1 cellular context compared by ENCODE assay signal in the genomic region with DNA sequence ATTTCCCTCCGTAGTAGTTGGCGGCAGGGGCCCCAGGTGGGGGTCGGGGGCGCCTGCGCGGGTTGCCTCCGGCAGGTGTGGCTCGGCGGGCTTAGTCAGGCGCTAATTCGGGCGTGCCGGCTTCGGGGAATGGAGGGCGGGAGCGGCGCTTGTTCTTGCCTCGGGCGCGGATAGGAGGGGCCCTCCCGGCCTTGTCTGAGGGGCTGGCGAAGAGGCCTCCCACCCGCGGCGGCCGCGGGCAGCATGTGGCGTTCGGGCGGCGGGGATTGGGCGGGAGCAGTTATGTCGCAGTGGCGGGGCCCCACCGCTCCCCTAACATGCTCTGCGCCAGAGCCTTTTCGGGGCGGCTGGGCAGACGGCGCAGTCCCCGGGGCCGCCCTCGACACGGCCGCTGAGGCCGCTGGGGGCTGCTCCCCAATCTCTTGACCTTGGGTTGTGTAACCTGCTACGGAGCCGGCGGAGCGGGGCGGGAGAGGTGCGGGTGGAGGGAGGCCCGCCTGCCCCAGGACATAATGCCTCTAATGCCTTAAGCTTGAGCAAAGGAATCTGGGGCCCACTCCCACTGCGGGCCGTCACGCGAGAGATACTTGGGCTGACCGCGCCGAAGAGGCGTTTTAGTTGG.
A peak's percentile ranks its signal among the peaks of the same experiment; 100 is the strongest.
TF ChIP-seq lines count a peak whose summit lies in the region.

No MANE protein-coding gene starts in this region.

TF ChIP-seq in HEK293, 187 proteins besides CTCF, POLR2A, EP300 and RAD21 (continued from another document and continues in another):
- TF ChIP-seq INSM2 (tag by site-specific recombination; IDR thresholded peaks at IDR 0.05) (peak; percentile 73; the same call in 1 of the 2 replicates), GLI2 (tag by site-specific recombination; IDR thresholded peaks at IDR 0.05; ENCODE audit: borderline replicate concordance, low read depth) (no peak), ZNF670 (tag by site-specific recombination; IDR thresholded peaks at IDR 0.05; ENCODE audit: low read depth) (no peak), ZNF221 (tag by site-specific recombination; IDR thresholded peaks at IDR 0.05; ENCODE audit: borderline replicate concordance) (no peak), ZFP3 (tag by site-specific recombination; IDR thresholded peaks at IDR 0.05; ENCODE audit: low read depth) (no peak; the same call in 1 of the 2 replicates), MYNN (tag by site-specific recombination; IDR thresholded peaks at IDR 0.05; ENCODE audit: borderline replicate concordance) (no peak), ZNF311 (tag by site-specific recombination; IDR thresholded peaks at IDR 0.05; ENCODE audit: borderline replicate concordance) (no peak), ZNF701 (tag by site-specific recombination; IDR thresholded peaks at IDR 0.05) (no peak), ZNF555 (tag by site-specific recombination; conservative IDR thresholded peaks at IDR 0.05) (no peak), EGR2 (tag by site-specific recombination; IDR thresholded peaks at IDR 0.05; ENCODE audit: low read depth) (no peak), ZNF335 (tag by site-specific recombination; conservative IDR thresholded peaks at IDR 0.05) (peak; percentile 55), ZNF121 (tag by site-specific recombination; IDR thresholded peaks at IDR 0.05) (peak; percentile 68; the same call in 1 of the 2 replicates), ZNF660 (tag by site-specific recombination; IDR thresholded peaks at IDR 0.05) (no peak; the same call in 1 of the 2 replicates), SP2 (tag by site-specific recombination; IDR thresholded peaks at IDR 0.05) (peak; percentile 75), RBAK (tag by site-specific recombination; IDR thresholded peaks at IDR 0.05) (no peak), ZNF18 (tag by site-specific recombination; IDR thresholded peaks at IDR 0.05) (no peak), BCL11A (tag by site-specific recombination; IDR thresholded peaks at IDR 0.05; ENCODE audit: low read depth) (no peak), ZNF398 (tag by site-specific recombination; IDR thresholded peaks at IDR 0.05) (peak; percentile 47; the same call in 1 of the 2 replicates), GLIS2 (tag by site-specific recombination; IDR thresholded peaks at IDR 0.05) (peak; percentile 96), FEZF1 (tag by site-specific recombination; IDR thresholded peaks at IDR 0.05) (no peak), ZBTB1 (tag by site-specific recombination; IDR thresholded peaks at IDR 0.05) (no peak), ZNF692 (tag by site-specific recombination; IDR thresholded peaks at IDR 0.05) (peak; percentile 94), ZNF76 (tag by site-specific recombination; IDR thresholded peaks at IDR 0.05; ENCODE audit: borderline replicate concordance, low read depth) (peak; percentile 63), ZNF366 (tag by site-specific recombination; conservative IDR thresholded peaks at IDR 0.05) (no peak), GLI4 (tag by site-specific recombination; IDR thresholded peaks at IDR 0.05) (no peak), ZNF747 (tag by site-specific recombination; IDR thresholded peaks at IDR 0.05) (no peak), PRDM2 (tag by site-specific recombination; IDR thresholded peaks at IDR 0.05; ENCODE audit: borderline replicate concordance) (no peak), PRDM1 (tag by site-specific recombination; IDR thresholded peaks at IDR 0.05) (no peak)
- TF ChIP-seq, protein P1, sequence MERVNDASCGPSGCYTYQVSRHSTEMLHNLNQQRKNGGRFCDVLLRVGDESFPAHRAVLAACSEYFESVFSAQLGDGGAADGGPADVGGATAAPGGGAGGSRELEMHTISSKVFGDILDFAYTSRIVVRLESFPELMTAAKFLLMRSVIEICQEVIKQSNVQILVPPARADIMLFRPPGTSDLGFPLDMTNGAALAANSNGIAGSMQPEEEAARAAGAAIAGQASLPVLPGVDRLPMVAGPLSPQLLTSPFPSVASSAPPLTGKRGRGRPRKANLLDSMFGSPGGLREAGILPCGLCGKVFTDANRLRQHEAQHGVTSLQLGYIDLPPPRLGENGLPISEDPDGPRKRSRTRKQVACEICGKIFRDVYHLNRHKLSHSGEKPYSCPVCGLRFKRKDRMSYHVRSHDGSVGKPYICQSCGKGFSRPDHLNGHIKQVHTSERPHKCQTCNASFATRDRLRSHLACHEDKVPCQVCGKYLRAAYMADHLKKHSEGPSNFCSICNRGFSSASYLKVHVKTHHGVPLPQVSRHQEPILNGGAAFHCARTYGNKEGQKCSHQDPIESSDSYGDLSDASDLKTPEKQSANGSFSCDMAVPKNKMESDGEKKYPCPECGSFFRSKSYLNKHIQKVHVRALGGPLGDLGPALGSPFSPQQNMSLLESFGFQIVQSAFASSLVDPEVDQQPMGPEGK (tag by site-specific recombination; IDR thresholded peaks at IDR 0.05), result peak; percentile 62; the same call in 1 of the 2 replicates
- TF ChIP-seq, protein P2, sequence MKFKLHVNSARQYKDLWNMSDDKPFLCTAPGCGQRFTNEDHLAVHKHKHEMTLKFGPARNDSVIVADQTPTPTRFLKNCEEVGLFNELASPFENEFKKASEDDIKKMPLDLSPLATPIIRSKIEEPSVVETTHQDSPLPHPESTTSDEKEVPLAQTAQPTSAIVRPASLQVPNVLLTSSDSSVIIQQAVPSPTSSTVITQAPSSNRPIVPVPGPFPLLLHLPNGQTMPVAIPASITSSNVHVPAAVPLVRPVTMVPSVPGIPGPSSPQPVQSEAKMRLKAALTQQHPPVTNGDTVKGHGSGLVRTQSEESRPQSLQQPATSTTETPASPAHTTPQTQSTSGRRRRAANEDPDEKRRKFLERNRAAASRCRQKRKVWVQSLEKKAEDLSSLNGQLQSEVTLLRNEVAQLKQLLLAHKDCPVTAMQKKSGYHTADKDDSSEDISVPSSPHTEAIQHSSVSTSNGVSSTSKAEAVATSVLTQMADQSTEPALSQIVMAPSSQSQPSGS (tag by site-specific recombination; IDR thresholded peaks at IDR 0.05; ENCODE audit: low read depth), result no peak
- TF ChIP-seq, protein P3, sequence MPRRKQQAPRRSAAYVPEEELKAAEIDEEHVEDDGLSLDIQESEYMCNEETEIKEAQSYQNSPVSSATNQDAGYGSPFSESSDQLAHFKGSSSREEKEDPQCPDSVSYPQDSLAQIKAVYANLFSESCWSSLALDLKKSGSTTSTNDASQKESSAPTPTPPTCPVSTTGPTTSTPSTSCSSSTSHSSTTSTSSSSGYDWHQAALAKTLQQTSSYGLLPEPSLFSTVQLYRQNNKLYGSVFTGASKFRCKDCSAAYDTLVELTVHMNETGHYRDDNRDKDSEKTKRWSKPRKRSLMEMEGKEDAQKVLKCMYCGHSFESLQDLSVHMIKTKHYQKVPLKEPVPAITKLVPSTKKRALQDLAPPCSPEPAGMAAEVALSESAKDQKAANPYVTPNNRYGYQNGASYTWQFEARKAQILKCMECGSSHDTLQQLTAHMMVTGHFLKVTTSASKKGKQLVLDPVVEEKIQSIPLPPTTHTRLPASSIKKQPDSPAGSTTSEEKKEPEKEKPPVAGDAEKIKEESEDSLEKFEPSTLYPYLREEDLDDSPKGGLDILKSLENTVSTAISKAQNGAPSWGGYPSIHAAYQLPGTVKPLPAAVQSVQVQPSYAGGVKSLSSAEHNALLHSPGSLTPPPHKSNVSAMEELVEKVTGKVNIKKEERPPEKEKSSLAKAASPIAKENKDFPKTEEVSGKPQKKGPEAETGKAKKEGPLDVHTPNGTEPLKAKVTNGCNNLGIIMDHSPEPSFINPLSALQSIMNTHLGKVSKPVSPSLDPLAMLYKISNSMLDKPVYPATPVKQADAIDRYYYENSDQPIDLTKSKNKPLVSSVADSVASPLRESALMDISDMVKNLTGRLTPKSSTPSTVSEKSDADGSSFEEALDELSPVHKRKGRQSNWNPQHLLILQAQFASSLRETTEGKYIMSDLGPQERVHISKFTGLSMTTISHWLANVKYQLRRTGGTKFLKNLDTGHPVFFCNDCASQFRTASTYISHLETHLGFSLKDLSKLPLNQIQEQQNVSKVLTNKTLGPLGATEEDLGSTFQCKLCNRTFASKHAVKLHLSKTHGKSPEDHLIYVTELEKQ (tag by site-specific recombination; IDR thresholded peaks at IDR 0.05; ENCODE audit: borderline replicate concordance), result no peak
- TF ChIP-seq, protein P4, sequence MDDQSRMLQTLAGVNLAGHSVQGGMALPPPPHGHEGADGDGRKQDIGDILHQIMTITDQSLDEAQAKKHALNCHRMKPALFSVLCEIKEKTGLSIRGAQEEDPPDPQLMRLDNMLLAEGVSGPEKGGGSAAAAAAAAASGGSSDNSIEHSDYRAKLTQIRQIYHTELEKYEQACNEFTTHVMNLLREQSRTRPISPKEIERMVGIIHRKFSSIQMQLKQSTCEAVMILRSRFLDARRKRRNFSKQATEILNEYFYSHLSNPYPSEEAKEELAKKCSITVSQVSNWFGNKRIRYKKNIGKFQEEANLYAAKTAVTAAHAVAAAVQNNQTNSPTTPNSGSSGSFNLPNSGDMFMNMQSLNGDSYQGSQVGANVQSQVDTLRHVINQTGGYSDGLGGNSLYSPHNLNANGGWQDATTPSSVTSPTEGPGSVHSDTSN (CRISPR knock-in tag; IDR thresholded peaks at IDR 0.05), result peak; percentile 17; the same call in 1 of the 2 replicates
